Comparison of ENCODE assay signal across 8 cellular contexts in genomic region chr6:70884074-70884983, GRCh38.
DNase-seq lines count a peak whose midpoint lies in the region; ATAC-seq and TF ChIP-seq lines count a peak whose summit lies in the region.

No MANE protein-coding gene starts in this region.

- POLR2A ChIA-PET in AG04450 (lab: Yijun Ruan, JAX) = no interaction called here

- ATAC-seq in GM18511 (IDR thresholded peaks at IDR 0.05; ENCODE audit: unreplicated experiment) (peak; percentile 83), HG03103 (IDR thresholded peaks at IDR 0.05; ENCODE audit: low read depth, unreplicated experiment) (peak; percentile 65), memory B cell (ENCODE audit: low read depth) (peak; percentile 70)

- no peak overlapping the region for H3K27ac Mint-ChIP-seq in memory B cell

- peaks cover 3% of the 10 kb centered on the region for H3K4me1 Mint-ChIP-seq in memory B cell

- peak; percentile 1 for DNase-seq in AG04450 (ENCODE audit: low read depth, low spot score)
- DNase-seq in NCI-H460 (ENCODE audit: extremely low read depth, low read depth) = peak; percentile 55
- peak; percentile 9 to 50 for DNase-seq in activated CD4-positive, alpha-beta T cell treated with anti-CD3 and anti-CD28 coated beads, Interleukin-2, amount 50 U/mL, for 24 hours (ENCODE audit: low read depth in 1 of 2, low spot score in 1 of 2)
- peak; percentile 31 for DNase-seq in effector CD8-positive, alpha-beta T cell (lab: John Stamatoyannopoulos, UW)
- peak; percentile 61 to 63 for DNase-seq in memory B cell (ENCODE audit: low spot score in 2 of 2)
- peak; percentile 3 to 35 for DNase-seq in stimulated activated CD8-positive, alpha-beta memory T cell treated with anti-CD3 and anti-CD28 coated beads, Interleukin-4, amount 100 ng/mL, for 1 hour (ENCODE audit: low read depth in 2 of 2, low spot score in 1 of 2)

- no peak overlapping the region for H3K27ac ChIP-seq in AG04450 (ENCODE audit: low read depth, low read length)

- no peaks in the 10 kb centered on the region for H3K36me3 Mint-ChIP-seq in memory B cell

- no peak overlapping the region for H3K4me3 ChIP-seq in AG04450 (ENCODE audit: low read depth, low read length)

- no peak overlapping the region for H3K4me3 Mint-ChIP-seq in memory B cell

- CTCF ChIA-PET in AG04450 (lab: Charles Lee) = interaction anchor here (0.6 to 5.0 kb wide), 67 partner anchors 10 to 663 kb away, joined by 3 to 270 read pairs (median 5); no protein-coding TSS in a partner anchor

- TF ChIP-seq CTCF in AG04450 (IDR thresholded peaks at IDR 0.05; ENCODE audit: low read depth, low read length) = peak; percentile 91

- peaks cover 6% of the 10 kb centered on the region for H3K27me3 Mint-ChIP-seq in memory B cell

- no peaks in the 10 kb centered on the region for H3K9me3 Mint-ChIP-seq in memory B cell

- H3K27me3 ChIP-seq in AG04450 (ENCODE audit: control insufficient read depth, insufficient read depth, low read length) = peaks cover 6% of the 10 kb centered on the region

- H3K9me3 ChIP-seq in AG04450 (ENCODE audit: control insufficient read depth, insufficient read depth, low read length) = no peaks in the 10 kb centered on the region

Comparison
In these comparisons a context has a peak if more than half of its experiments do, and no peak if none do; other contexts are left out.
1. DNase-seq: peak in every context shown above with its lines; median percentile 62 in memory B cell; 55 in NCI-H460; 31 in effector CD8-positive, alpha-beta T cell; 30 in activated CD4-positive, alpha-beta T cell treated with anti-CD3 and anti-CD28 coated beads, Interleukin-2, amount 50 U/mL, for 24 hours; 19 in stimulated activated CD8-positive, alpha-beta memory T cell treated with anti-CD3 and anti-CD28 coated beads, Interleukin-4, amount 100 ng/mL, for 1 hour; 1 in AG04450.